ENCODE assay signal across 1 cellular context in the genomic region with DNA sequence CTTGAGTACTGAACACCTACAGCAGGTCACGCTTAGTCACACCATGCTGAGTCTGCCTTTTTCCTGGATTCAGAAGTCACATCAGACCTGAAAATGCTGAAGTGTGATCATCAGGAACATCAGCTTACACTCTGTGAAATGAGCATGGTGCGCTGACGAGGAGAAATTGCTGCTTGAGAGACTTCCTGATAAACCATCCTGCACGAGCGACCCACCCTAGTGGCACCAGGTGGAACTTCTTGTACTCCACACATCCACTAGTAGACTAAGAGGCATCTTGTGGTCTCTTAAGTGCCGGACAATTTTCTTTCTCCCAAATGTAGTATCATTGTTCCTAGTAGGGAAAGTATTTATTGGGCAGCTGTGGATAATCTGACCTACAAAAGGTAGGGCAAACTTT.
TF ChIP-seq lines count a peak whose summit lies in the region.

No MANE protein-coding gene starts in this region.

TF ChIP-seq in GM12878, 131 proteins besides CTCF, POLR2A, EP300 and RAD21 (continued from another document):
- TF ChIP-seq, protein P1, sequence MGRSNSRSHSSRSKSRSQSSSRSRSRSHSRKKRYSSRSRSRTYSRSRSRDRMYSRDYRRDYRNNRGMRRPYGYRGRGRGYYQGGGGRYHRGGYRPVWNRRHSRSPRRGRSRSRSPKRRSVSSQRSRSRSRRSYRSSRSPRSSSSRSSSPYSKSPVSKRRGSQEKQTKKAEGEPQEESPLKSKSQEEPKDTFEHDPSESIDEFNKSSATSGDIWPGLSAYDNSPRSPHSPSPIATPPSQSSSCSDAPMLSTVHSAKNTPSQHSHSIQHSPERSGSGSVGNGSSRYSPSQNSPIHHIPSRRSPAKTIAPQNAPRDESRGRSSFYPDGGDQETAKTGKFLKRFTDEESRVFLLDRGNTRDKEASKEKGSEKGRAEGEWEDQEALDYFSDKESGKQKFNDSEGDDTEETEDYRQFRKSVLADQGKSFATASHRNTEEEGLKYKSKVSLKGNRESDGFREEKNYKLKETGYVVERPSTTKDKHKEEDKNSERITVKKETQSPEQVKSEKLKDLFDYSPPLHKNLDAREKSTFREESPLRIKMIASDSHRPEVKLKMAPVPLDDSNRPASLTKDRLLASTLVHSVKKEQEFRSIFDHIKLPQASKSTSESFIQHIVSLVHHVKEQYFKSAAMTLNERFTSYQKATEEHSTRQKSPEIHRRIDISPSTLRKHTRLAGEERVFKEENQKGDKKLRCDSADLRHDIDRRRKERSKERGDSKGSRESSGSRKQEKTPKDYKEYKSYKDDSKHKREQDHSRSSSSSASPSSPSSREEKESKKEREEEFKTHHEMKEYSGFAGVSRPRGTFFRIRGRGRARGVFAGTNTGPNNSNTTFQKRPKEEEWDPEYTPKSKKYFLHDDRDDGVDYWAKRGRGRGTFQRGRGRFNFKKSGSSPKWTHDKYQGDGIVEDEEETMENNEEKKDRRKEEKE (IDR thresholded peaks at IDR 0.05): no peak
